In the genomic region with DNA sequence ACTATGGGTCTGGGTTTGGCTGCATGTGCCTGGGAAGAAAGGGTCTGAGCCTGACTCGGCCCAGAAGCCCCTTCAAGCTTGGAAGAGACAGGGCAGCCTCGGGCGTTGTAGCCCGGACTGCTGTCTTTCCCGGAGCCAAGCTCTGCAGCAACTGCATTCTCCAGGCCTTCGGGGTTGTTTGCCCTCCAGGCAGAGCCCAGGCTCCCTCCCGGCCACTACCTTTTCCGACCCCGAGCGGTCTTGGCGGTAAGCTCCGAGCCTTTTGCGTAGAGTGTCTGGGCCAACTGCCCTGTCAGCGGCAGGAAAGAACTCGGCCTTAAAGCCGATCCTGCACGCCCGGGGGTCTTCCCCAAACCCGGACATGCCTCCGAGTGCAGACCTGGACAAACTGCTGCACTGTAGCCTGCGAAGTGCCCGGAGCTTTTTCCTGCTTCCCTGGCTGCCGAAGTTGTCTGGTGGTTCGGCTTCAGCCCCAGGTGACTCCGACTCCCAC, we compare ENCODE assay signal across 13 cellular contexts. TPM values are rescaled to one million over a fixed set of nuclear protein-coding genes. Genes with fewer than 3 reads are reported as not detected.
DNase-seq lines count a peak whose midpoint lies in the region; ATAC-seq, FAIRE-seq and TF ChIP-seq lines count a peak whose summit lies in the region.
"Had no signal": no experiment of that assay in that cellular context is flagged by ENCODE, and none has a peak within 500 bp of the region (broad histone marks: within the 10 kb centered on the region; RNA-seq: fewer than 3 reads in every experiment).

No MANE protein-coding gene starts in this region.

- H3K27me3 ChIP-seq in BE2C (peaks cover 98% of the 10 kb centered on the region), Caco-2 (replicated peaks; ENCODE audit: control insufficient read depth, insufficient read depth, low read length) (peaks cover 28% of the 10 kb centered on the region), kidney epithelial cell (ENCODE audit: control insufficient read depth, insufficient read depth, low read length) (no peaks in the 10 kb centered on the region), small intestine (ENCODE audit: control insufficient read depth in 2 of 2, insufficient read depth in 2 of 2, low read length in 2 of 2) (peaks cover 20 to 88% of the 10 kb centered on the region in 2 donors)

- peaks cover 41% of the 10 kb centered on the region for H3K27me3 Mint-ChIP-seq in Caco-2 (ENCODE audit: insufficient read depth, unreplicated experiment)
- peaks cover 78% of the 10 kb centered on the region for H3K27me3 Mint-ChIP-seq in activated T-cell treated with anti-CD3 and anti-CD28 coated beads, Interleukin-2, amount 50 U/mL, for 72 hours (ENCODE audit: low read depth)

- POLR2A ChIA-PET in Caco-2 (lab: Charles Lee), result no interaction called here

- TF ChIP-seq CTCF in BE2C (IDR thresholded peaks at IDR 0.05; ENCODE audit: low read depth, low read length) (no peak), Caco-2 (IDR thresholded peaks at IDR 0.05; ENCODE audit: insufficient read depth in 1 of 2, low read depth in 1 of 2, low read length in 1 of 2, severe bottlenecking in 1 of 2, unreplicated experiment in 1 of 2) (no peak), kidney epithelial cell (IDR thresholded peaks at IDR 0.05; ENCODE audit: insufficient read depth, low read length, poor library complexity, severe bottlenecking) (no peak)

- intact Hi-C loops in Caco-2 (cut with micrococcal nuclease; ENCODE audit: unreplicated experiment), result loop anchor here (5.0 to 10.0 kb wide), 2 partner anchors 106 to 311 kb away; no protein-coding TSS in a partner anchor

- peak overlapping the region; percentile 83 for H3K4me3 Mint-ChIP-seq in Caco-2 (ENCODE audit: unreplicated experiment)
- H3K4me3 Mint-ChIP-seq in activated T-cell treated with anti-CD3 and anti-CD28 coated beads, Interleukin-2, amount 50 U/mL, for 72 hours, result peak overlapping the region; percentile 78 to 93

- no peaks in the 10 kb centered on the region for H3K36me3 Mint-ChIP-seq in Caco-2 (ENCODE audit: insufficient read depth, unreplicated experiment)
- peaks cover 0 to under 1% of the 10 kb centered on the region in 2 donors for H3K36me3 Mint-ChIP-seq in activated T-cell treated with anti-CD3 and anti-CD28 coated beads, Interleukin-2, amount 50 U/mL, for 72 hours (ENCODE audit: insufficient read depth in 2 of 2)

- no peak overlapping the region for H3K27ac Mint-ChIP-seq in Caco-2 (ENCODE audit: unreplicated experiment)
- H3K27ac Mint-ChIP-seq in activated T-cell treated with anti-CD3 and anti-CD28 coated beads, Interleukin-2, amount 50 U/mL, for 72 hours, result peak overlapping the region; percentile 18

- H3K27ac ChIP-seq in small intestine (ENCODE audit: low read depth in 1 of 2, low read length in 1 of 2), result no peak overlapping the region

- no peaks in the 10 kb centered on the region for H3K36me3 ChIP-seq in BE2C
- H3K36me3 ChIP-seq in Caco-2 (ENCODE audit: control insufficient read depth, insufficient read depth, low read length), result no peaks in the 10 kb centered on the region
- peaks cover 8% of the 10 kb centered on the region for H3K36me3 ChIP-seq in kidney epithelial cell (ENCODE audit: control insufficient read depth, insufficient read depth, low read length)
- no peaks in the 10 kb centered on the region for H3K36me3 ChIP-seq in small intestine (ENCODE audit: control insufficient read depth in 2 of 2, insufficient read depth in 2 of 2, low read length in 2 of 2)

- H3K9me3 ChIP-seq in BE2C (peaks cover 3% of the 10 kb centered on the region; the same call in 1 of the 2 replicates), Caco-2 (no peaks in the 10 kb centered on the region), small intestine (ENCODE audit: control insufficient read depth, low read depth) (no peaks in the 10 kb centered on the region)

- no peaks in the 10 kb centered on the region for H3K9me3 Mint-ChIP-seq in Caco-2 (ENCODE audit: unreplicated experiment)
- H3K9me3 Mint-ChIP-seq in activated T-cell treated with anti-CD3 and anti-CD28 coated beads, Interleukin-2, amount 50 U/mL, for 72 hours, result no peaks in the 10 kb centered on the region

- no peak for ATAC-seq in activated T-cell treated with anti-CD3 and anti-CD28 coated beads, Interleukin-2, amount 50 U/mL, for 72 hours (replicated peaks in 1 of 2)
- ATAC-seq: Right ventricle myocardium inferior had no signal

- CTCF ChIA-PET in Caco-2 (lab: Charles Lee), result no interaction called here

- no TSS peak for BruUV-seq in Caco-2 (replicated peaks; lab: Mats Ljungman, UMichigan)

- no peak for FAIRE-seq in small intestine (lab: Jason Lieb, UNC)

- H3K4me1 Mint-ChIP-seq in Caco-2 (ENCODE audit: low read depth, unreplicated experiment), result peaks cover 6% of the 10 kb centered on the region
- peaks cover 66% of the 10 kb centered on the region for H3K4me1 Mint-ChIP-seq in activated T-cell treated with anti-CD3 and anti-CD28 coated beads, Interleukin-2, amount 50 U/mL, for 72 hours (ENCODE audit: low read depth)

- H3K4me3 ChIP-seq in BE2C (ENCODE audit: low read depth, low read length) (peak overlapping the region; percentile 12; the same call in 1 of the 2 replicates), Caco-2 (ENCODE audit: low read depth, low read length) (no peak overlapping the region), kidney epithelial cell (ENCODE audit: low read depth, low read length) (peak overlapping the region; percentile 61), small intestine (ENCODE audit: low read depth in 1 of 2, low read length in 2 of 2) (peak overlapping the region in 1 of 2 donors; percentile 6)

- DNase-seq in BE2C, result no peak
- no peak for DNase-seq in Caco-2
- DNase-seq in activated T-cell treated with anti-CD3 and anti-CD28 coated beads, Interleukin-2, amount 50 U/mL, for 72 hours, result no peak
- DNase-seq in kidney epithelial cell (ENCODE audit: low read depth), result no peak
- DNase-seq in small intestine, result no peak
- no peak for DNase-seq in NCI-H1436 (lab: John Stamatoyannopoulos, UW)
- no peak for DNase-seq in NCI-H2081 (lab: John Stamatoyannopoulos, UW)
- DNase-seq in AG08395 (ENCODE audit: low spot score), result no peak
- DNase-seq: cerebellar nuclear complex, GOT3, NCI-H1436 treated with DMSO at 0.1 percent for 48 hours had no signal

- H3K4me1 ChIP-seq in BE2C (peaks cover 21% of the 10 kb centered on the region), Caco-2 (peaks cover 23% of the 10 kb centered on the region), small intestine (ENCODE audit: control insufficient read depth in 2 of 2, insufficient read depth in 1 of 2, low read depth in 1 of 2, low read length in 1 of 2) (peaks cover 3 to 11% of the 10 kb centered on the region in 2 donors)

- 1 to 7% (median 3%) methylated on average over 25 of the region's 25 CpGs for WGBS in small intestine, 3 donors

RNA-seq across cellular contexts. Expression of a gene that starts 1.3 kb away (rescaled TPM):
- polyA plus RNA-seq in BE2C (2012; ENCODE audit: insufficient read depth, insufficient read length, low read depth), result not detected
- total RNA-seq in Caco-2 (2022), result 0.37 TPM in 1 of 2 replicates, not detected in the other
- total RNA-seq in activated T-cell treated with anti-CD3 and anti-CD28 coated beads, Interleukin-2, amount 50 U/mL, for 72 hours, result under 1 TPM; 0.32 to 0.34 TPM
- 39.2 and 44.3 TPM in 2 replicates for total RNA-seq in kidney epithelial cell
- not detected for polyA plus RNA-seq in small intestine
- total RNA-seq: myocyte, Right ventricle myocardium inferior had no signal

RNA-seq across cellular contexts. Expression of a gene that starts 10.1 kb away (rescaled TPM):
- polyA plus RNA-seq in BE2C (2012; ENCODE audit: insufficient read depth, insufficient read length, low read depth), result 102 TPM
- total RNA-seq in Caco-2 (2022) (81.7 and 87.6 TPM in 2 replicates), kidney epithelial cell (43.4 and 54.5 TPM in 2 replicates)
- total RNA-seq in activated T-cell treated with anti-CD3 and anti-CD28 coated beads, Interleukin-2, amount 50 U/mL, for 72 hours, result 10 to 100 TPM; 85.1 to 91.9 TPM
- polyA plus RNA-seq in small intestine, result 10 to 100 TPM; 33.2 to 50.5 (median 34.4) TPM

Comparison
In these comparisons a context has a peak if more than half of its experiments do, and no peak if none do; other contexts are left out.
1. RNA of a gene that starts 1.3 kb away (total RNA-seq): 39.2 to 44.3 TPM in kidney epithelial cell; 0.32 to 0.34 TPM in activated T-cell treated with anti-CD3 and anti-CD28 coated beads, Interleukin-2, amount 50 U/mL, for 72 hours and 0.37 TPM in Caco-2; every median in the first group is over 10 times any median in the second.